In genomic region chr4:128573781-128574508, GRCh38 we compare ENCODE assay signal across 9 cellular contexts.
DNase-seq lines count a peak whose midpoint lies in the region; ATAC-seq and TF ChIP-seq lines count a peak whose summit lies in the region.
"Had no signal": no experiment of that assay in that cellular context is flagged by ENCODE, and none has a peak within 500 bp of the region (broad histone marks: within the 10 kb centered on the region; RNA-seq: fewer than 3 reads in every experiment).

No MANE protein-coding gene starts in this region.

- H3K36me3 Mint-ChIP-seq in effector memory CD8-positive, alpha-beta T cell (ENCODE audit: insufficient read depth) = no peaks in the 10 kb centered on the region
- H3K36me3 Mint-ChIP-seq: naive B cell had no signal

- intact Hi-C loops in left cardiac atrium (cut with DNase I) = loop anchor here in 1 of 2 donors (5.0 kb wide), 1 partner anchor 238 kb away; no protein-coding TSS in a partner anchor

- ATAC-seq in left cardiac atrium = peak; percentile 40 to 64
- ATAC-seq in effector memory CD8-positive, alpha-beta T cell (replicated peaks) = no peak

- no peaks in the 10 kb centered on the region for H3K9me3 Mint-ChIP-seq in effector memory CD8-positive, alpha-beta T cell
- H3K9me3 Mint-ChIP-seq: naive B cell had no signal

- no peaks in the 10 kb centered on the region for H3K4me1 Mint-ChIP-seq in effector memory CD8-positive, alpha-beta T cell (ENCODE audit: low read depth in 2 of 2)

- no peak for TF ChIP-seq CTCF in retinal pigment epithelial cell (conservative IDR thresholded peaks at IDR 0.05; ENCODE audit: low read depth, low read length)

- H3K4me3 Mint-ChIP-seq in effector memory CD8-positive, alpha-beta T cell = no peak overlapping the region
- H3K4me3 Mint-ChIP-seq: naive B cell had no signal

- H3K27me3 Mint-ChIP-seq in effector memory CD8-positive, alpha-beta T cell = peaks cover 10 to 22% of the 10 kb centered on the region in 2 donors

- no peak overlapping the region for H3K27ac Mint-ChIP-seq in effector memory CD8-positive, alpha-beta T cell
- H3K27ac Mint-ChIP-seq: naive B cell had no signal

- DNase-seq in Daoy (ENCODE audit: low read depth) (peak; percentile 28), T1000 (lab: John Stamatoyannopoulos, UW) (peak; percentile 4), left cardiac atrium (no peak), retinal pigment epithelial cell (ENCODE audit: low read depth) (peak; percentile 62), NCI-H1092 (lab: John Stamatoyannopoulos, UW) (no peak), D341Med (ENCODE audit: low spot score) (no peak)
- DNase-seq in effector memory CD8-positive, alpha-beta T cell = no peak
- DNase-seq in activated CD4-positive, alpha-beta T cell treated with anti-CD3 and anti-CD28 coated beads for 4 hours = no peak

- H3K4me3 ChIP-seq in retinal pigment epithelial cell (ENCODE audit: low read length) = no peak overlapping the region

Comparison
In these comparisons a context has a peak if more than half of its experiments do, and no peak if none do; other contexts are left out.
1. DNase-seq: peak in Daoy (single experiment), T1000 (single experiment) and retinal pigment epithelial cell (single experiment); none in left cardiac atrium (single experiment), effector memory CD8-positive, alpha-beta T cell (0 of 3), activated CD4-positive, alpha-beta T cell treated with anti-CD3 and anti-CD28 coated beads for 4 hours (0 of 2), NCI-H1092 (single experiment) and D341Med (single experiment).